1 cellular context compared by ENCODE assay signal in the genomic region with DNA sequence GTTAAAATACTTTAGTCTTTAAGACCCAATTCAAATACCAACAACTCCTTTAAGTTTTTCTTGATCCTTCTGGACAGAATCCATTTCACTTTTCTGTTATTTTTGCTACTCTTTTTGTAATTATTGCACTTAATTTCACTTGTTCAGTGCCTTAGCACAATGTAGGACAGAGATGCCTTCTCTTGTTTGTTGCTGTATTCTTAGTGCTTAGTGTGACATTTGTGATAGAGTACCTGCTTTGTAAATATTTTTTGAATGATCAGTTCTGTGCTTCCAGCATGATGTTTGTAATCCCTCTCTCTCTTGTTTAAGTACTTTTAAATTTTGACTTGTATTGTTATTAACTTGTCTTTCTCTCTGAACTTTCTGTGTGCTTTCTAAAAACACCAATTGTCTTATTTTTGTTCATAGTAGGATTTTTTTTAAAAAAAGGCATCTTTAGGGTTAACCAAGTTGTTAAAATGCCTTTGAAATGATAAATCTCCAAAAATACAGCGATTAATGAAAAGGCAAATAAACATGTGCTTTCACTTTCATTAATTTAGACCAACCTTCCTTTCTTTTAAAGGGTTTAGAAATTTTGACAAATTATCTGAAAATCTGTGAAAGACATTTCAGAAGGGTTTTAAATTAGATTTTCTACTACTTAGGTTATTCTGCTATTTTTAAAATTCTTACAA.
TF ChIP-seq lines count a peak whose summit lies in the region.

No MANE protein-coding gene starts in this region.

TF ChIP-seq in A549, 52 proteins besides CTCF, POLR2A, EP300 and RAD21 (continued from another document):
- TF ChIP-seq, protein P1, sequence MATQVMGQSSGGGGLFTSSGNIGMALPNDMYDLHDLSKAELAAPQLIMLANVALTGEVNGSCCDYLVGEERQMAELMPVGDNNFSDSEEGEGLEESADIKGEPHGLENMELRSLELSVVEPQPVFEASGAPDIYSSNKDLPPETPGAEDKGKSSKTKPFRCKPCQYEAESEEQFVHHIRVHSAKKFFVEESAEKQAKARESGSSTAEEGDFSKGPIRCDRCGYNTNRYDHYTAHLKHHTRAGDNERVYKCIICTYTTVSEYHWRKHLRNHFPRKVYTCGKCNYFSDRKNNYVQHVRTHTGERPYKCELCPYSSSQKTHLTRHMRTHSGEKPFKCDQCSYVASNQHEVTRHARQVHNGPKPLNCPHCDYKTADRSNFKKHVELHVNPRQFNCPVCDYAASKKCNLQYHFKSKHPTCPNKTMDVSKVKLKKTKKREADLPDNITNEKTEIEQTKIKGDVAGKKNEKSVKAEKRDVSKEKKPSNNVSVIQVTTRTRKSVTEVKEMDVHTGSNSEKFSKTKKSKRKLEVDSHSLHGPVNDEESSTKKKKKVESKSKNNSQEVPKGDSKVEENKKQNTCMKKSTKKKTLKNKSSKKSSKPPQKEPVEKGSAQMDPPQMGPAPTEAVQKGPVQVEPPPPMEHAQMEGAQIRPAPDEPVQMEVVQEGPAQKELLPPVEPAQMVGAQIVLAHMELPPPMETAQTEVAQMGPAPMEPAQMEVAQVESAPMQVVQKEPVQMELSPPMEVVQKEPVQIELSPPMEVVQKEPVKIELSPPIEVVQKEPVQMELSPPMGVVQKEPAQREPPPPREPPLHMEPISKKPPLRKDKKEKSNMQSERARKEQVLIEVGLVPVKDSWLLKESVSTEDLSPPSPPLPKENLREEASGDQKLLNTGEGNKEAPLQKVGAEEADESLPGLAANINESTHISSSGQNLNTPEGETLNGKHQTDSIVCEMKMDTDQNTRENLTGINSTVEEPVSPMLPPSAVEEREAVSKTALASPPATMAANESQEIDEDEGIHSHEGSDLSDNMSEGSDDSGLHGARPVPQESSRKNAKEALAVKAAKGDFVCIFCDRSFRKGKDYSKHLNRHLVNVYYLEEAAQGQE (IDR thresholded peaks at IDR 0.05) = no peak
- TF ChIP-seq BCL3 (IDR thresholded peaks at IDR 0.05) = no peak
